8 cellular contexts compared by ENCODE assay signal in the genomic region with DNA sequence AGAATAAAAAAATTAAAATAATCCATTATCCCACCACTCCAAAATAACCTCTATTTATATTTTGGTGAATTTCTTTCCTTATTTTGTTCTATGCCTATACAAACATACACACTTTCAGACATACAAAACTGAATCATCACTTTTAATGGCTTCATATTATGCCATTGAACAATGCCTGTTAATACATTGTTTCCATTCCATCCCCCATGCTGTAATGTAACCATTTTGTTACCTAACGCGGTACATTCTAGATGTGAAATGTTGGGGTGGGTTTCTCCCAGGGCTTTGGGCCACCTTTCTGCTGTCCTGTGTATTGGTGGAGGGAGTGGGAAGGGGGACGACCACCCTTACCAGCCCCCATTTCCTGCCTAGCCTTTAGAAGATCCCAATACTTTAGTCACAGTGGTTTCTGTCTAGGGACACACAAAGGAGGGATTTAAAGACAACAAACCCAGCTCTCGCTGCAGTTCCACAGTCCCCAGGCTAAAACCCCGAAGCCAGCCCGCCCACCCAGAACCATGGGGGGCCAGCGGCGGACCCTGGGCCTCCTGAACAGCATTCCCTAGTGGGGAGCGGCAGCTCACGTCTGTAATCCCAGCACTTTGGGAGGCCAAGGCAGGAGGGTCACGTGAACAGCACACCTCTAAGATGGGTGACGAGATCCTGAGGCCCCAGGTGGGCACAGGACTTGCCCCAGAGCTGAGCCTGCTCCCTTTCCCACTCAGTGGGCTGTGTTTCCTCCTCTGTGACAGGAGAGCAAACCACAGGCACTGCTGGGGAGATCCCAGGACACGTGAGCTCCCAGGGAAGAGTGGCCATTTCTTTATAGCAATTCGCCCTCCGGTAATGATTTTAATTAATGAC. TPM values are rescaled to one million over a fixed set of nuclear protein-coding genes. Genes with fewer than 3 reads are reported as not detected.
DNase-seq lines count a peak whose midpoint lies in the region; ATAC-seq and TF ChIP-seq lines count a peak whose summit lies in the region.

No MANE protein-coding gene starts in this region.

- H3K79me2 ChIP-seq in fibroblast of lung (ENCODE audit: control insufficient read depth, insufficient read depth, low read length): peaks cover 99% of the 10 kb centered on the region

- H3K4me3 Mint-ChIP-seq in activated CD4-positive, alpha-beta memory T cell treated with anti-CD3 and anti-CD28 coated beads for 36 hours: peak overlapping the region; percentile 32

- H3K4me1 ChIP-seq in HEK293 (ENCODE audit: control insufficient read depth, insufficient read depth, low read length): 0 out of 2 replicates have a peak, but pooled peaks cover 3% of the 10 kb centered on the region
- H3K4me1 ChIP-seq in fibroblast of lung (ENCODE audit: control insufficient read depth, extremely low read depth, insufficient read depth, low read length): peaks cover 64% of the 10 kb centered on the region

- CTCF ChIA-PET in HEK293 (lab: Yijun Ruan, JAX): interaction anchor here (0.6 to 1.2 kb wide), 3 partner anchors 15 to 53 kb away, joined by 4 to 8 read pairs (median 5); no protein-coding TSS in a partner anchor
- CTCF ChIA-PET in activated CD4-positive, alpha-beta memory T cell treated with anti-CD3 and anti-CD28 coated beads for 36 hours (lab: Charles Lee): interaction anchor here (0.8 to 1.5 kb wide), 4 partner anchors 30 to 180 kb away, joined by 3 to 5 read pairs (median 3); a partner anchor contains a TSS

- no peak overlapping the region for H3K27ac ChIP-seq in HEK293 (ENCODE audit: extremely low read depth, low read depth, low read length)
- H3K27ac ChIP-seq in fibroblast of lung (ENCODE audit: insufficient read depth, low read length): peak overlapping the region; percentile 94
- H3K27ac ChIP-seq in skin epidermis: peak overlapping the region; percentile 24 to 95 (median 83)

- H3K9me3 ChIP-seq in HEK293 (ENCODE audit: control insufficient read depth, insufficient read depth, low read depth, low read length): no peaks in the 10 kb centered on the region
- H3K9me3 ChIP-seq in fibroblast of lung (ENCODE audit: control insufficient read depth, insufficient read depth, low read depth, low read length): no peaks in the 10 kb centered on the region

- H3K4me3 ChIP-seq in HEK293 (ENCODE audit: low read depth, low read length): no peak overlapping the region
- H3K4me3 ChIP-seq in fibroblast of lung (replicated peaks in 1 of 4; ENCODE audit: control extremely low read depth in 1 of 4, insufficient read depth in 1 of 4, low read depth in 3 of 4, low read length in 4 of 4): no peak overlapping the region
- H3K4me3 ChIP-seq in skin epidermis: no peak overlapping the region
- no peak overlapping the region for H3K4me3 ChIP-seq in foreskin fibroblast (ENCODE audit: low read depth in 1 of 2, low read length in 2 of 2)

- TF ChIP-seq CTCF in HEK293 (tag by site-specific recombination; IDR thresholded peaks at IDR 0.05): no peak
- TF ChIP-seq CTCF in fibroblast of lung (conservative IDR thresholded peaks at IDR 0.05 in 1 of 2, IDR thresholded peaks at IDR 0.05 in 1 of 2; ENCODE audit: low read depth in 1 of 2, low read length in 2 of 2): no peak
- TF ChIP-seq CTCF in foreskin fibroblast (IDR thresholded peaks at IDR 0.05; ENCODE audit: low read depth, low read length): no peak

- peaks cover 0 to 15% of the 10 kb centered on the region in 2 experiments; a peak in 1 of 3 replicates for H3K36me3 ChIP-seq in HEK293 (ENCODE audit: control insufficient read depth in 2 of 2, insufficient read depth in 1 of 2, low read length in 2 of 2)
- peaks cover 24% of the 10 kb centered on the region for H3K36me3 ChIP-seq in fibroblast of lung (ENCODE audit: control insufficient read depth, insufficient read depth, low read length)

- no peaks in the 10 kb centered on the region for H3K27me3 ChIP-seq in fibroblast of lung (ENCODE audit: control insufficient read depth, insufficient read depth, low read length)

- H3K27ac Mint-ChIP-seq in activated CD4-positive, alpha-beta memory T cell treated with anti-CD3 and anti-CD28 coated beads for 36 hours: peak overlapping the region; percentile 82

- peak overlapping the region; percentile 11 for H3K9ac ChIP-seq in fibroblast of lung (ENCODE audit: insufficient read depth, low read length)

- peaks cover 2% of the 10 kb centered on the region for H4K20me1 ChIP-seq in fibroblast of lung (ENCODE audit: control insufficient read depth, extremely low read depth, insufficient read depth, low read length)

- H3K9me3 Mint-ChIP-seq in activated CD4-positive, alpha-beta memory T cell treated with anti-CD3 and anti-CD28 coated beads for 36 hours: no peaks in the 10 kb centered on the region

- POLR2A ChIA-PET in HEK293 (lab: Yijun Ruan, JAX): interaction anchor here (0.8 kb wide), 1 partner anchor 12 kb away, joined by 3 read pairs; no protein-coding TSS in a partner anchor
- POLR2A ChIA-PET in activated CD4-positive, alpha-beta memory T cell treated with anti-CD3 and anti-CD28 coated beads for 36 hours (lab: Charles Lee): interaction anchor here (1.1 kb wide), 1 partner anchor 13 kb away, joined by 3 read pairs; no protein-coding TSS in a partner anchor

- no peak overlapping the region for H2AFZ ChIP-seq in fibroblast of lung (ENCODE audit: low read length)

- DNase-seq in activated CD4-positive, alpha-beta memory T cell treated with anti-CD3 and anti-CD28 coated beads for 36 hours: no peak
- no peak for DNase-seq in fibroblast of lung (ENCODE audit: low read depth in 2 of 2)
- DNase-seq in T1000 (lab: John Stamatoyannopoulos, UW): no peak
- no peak for DNase-seq in pons (ENCODE audit: low spot score)
- no peak for DNase-seq in foreskin fibroblast

- peak overlapping the region; percentile 58 for H3K4me2 ChIP-seq in fibroblast of lung (ENCODE audit: extremely low read depth, insufficient read depth, low read length)

- H3K36me3 Mint-ChIP-seq in activated CD4-positive, alpha-beta memory T cell treated with anti-CD3 and anti-CD28 coated beads for 36 hours: no peaks in the 10 kb centered on the region

- no peak for ATAC-seq in GM21723 (IDR thresholded peaks at IDR 0.05; ENCODE audit: unreplicated experiment)

- intact Hi-C loops in activated CD4-positive, alpha-beta memory T cell treated with anti-CD3 and anti-CD28 coated beads for 36 hours (cut with micrococcal nuclease): no loop called here

- H3K27me3 Mint-ChIP-seq in activated CD4-positive, alpha-beta memory T cell treated with anti-CD3 and anti-CD28 coated beads for 36 hours: no peaks in the 10 kb centered on the region

- peaks cover 38% of the 10 kb centered on the region for H3K4me1 Mint-ChIP-seq in activated CD4-positive, alpha-beta memory T cell treated with anti-CD3 and anti-CD28 coated beads for 36 hours (ENCODE audit: low read depth)

TF ChIP-seq in HEK293, 187 proteins besides CTCF, POLR2A, EP300 and RAD21:
- TF ChIP-seq GLIS1 (tag by site-specific recombination; IDR thresholded peaks at IDR 0.05) (0 out of 2 replicates have a peak, but pooled peaks have one; percentile 5), ZNF510 (tag by site-specific recombination; IDR thresholded peaks at IDR 0.05; ENCODE audit: insufficient replicate concordance) (no peak)
TF ChIP-seq in HEK293: peak in this region for 1.

RNA-seq across cellular contexts. Expression of a gene that starts 56.9 kb away (rescaled TPM):
- 10 to 100 TPM; 27.3 to 27.8 TPM for total RNA-seq in activated CD4-positive, alpha-beta memory T cell treated with anti-CD3 and anti-CD28 coated beads for 36 hours
- 19.8 and 36.0 TPM in 2 replicates for total RNA-seq in fibroblast of lung
- polyA plus RNA-seq in fibroblast of lung: 25.6 and 34.6 TPM in 2 replicates
- polyA plus RNA-seq in fibroblast of lung (2012): 41.9 and 43.7 TPM in 2 replicates
- 61.1 and 80.7 TPM in 2 replicates for polyA minus RNA-seq in fibroblast of lung (ENCODE audit: low replicate concordance)
